8 cellular contexts compared by ENCODE assay signal in genomic region chr19:55632463-55632834, GRCh38. TPM values are rescaled to one million over a fixed set of nuclear protein-coding genes. Genes with fewer than 3 reads are reported as not detected.
DNase-seq lines count a peak whose midpoint lies in the region; ATAC-seq and TF ChIP-seq lines count a peak whose summit lies in the region.

No MANE protein-coding gene starts in this region.

- H3K4me3 Mint-ChIP-seq in activated T-helper 17 cell treated with anti-CD3 and anti-CD28 coated beads, Interleukin-2, amount 50 U/mL, for 72 hours: peak overlapping the region; percentile 36

- TF ChIP-seq CTCF in fibroblast of the aortic adventitia (IDR thresholded peaks at IDR 0.05; ENCODE audit: insufficient read depth, low read length) (peak; percentile 80), testis (IDR thresholded peaks at IDR 0.05) (peak; percentile 85 to 97 (median 95))

- H3K4me1 Mint-ChIP-seq in activated T-helper 17 cell treated with anti-CD3 and anti-CD28 coated beads, Interleukin-2, amount 50 U/mL, for 72 hours: peaks cover 38% of the 10 kb centered on the region

- peaks cover 19% of the 10 kb centered on the region for H3K4me1 ChIP-seq in testis

- peaks cover 23% of the 10 kb centered on the region for H3K36me3 Mint-ChIP-seq in activated T-helper 17 cell treated with anti-CD3 and anti-CD28 coated beads, Interleukin-2, amount 50 U/mL, for 72 hours (ENCODE audit: low read depth)

- no peaks in the 10 kb centered on the region for H3K9me3 ChIP-seq in testis

- no peaks in the 10 kb centered on the region for H3K27me3 ChIP-seq in testis

- no peak overlapping the region for H3K4me3 ChIP-seq in fibroblast of the aortic adventitia (ENCODE audit: low read depth, low read length)
- no peak overlapping the region for H3K4me3 ChIP-seq in testis

- peak; percentile 54 for ATAC-seq in activated T-helper 17 cell treated with anti-CD3 and anti-CD28 coated beads, Interleukin-2, amount 50 U/mL, for 72 hours (replicated peaks)
- ATAC-seq in HG03469 (IDR thresholded peaks at IDR 0.05; ENCODE audit: unreplicated experiment): no peak

- H3K27me3 Mint-ChIP-seq in activated T-helper 17 cell treated with anti-CD3 and anti-CD28 coated beads, Interleukin-2, amount 50 U/mL, for 72 hours: no peaks in the 10 kb centered on the region

- in situ Hi-C loops in G401 (cut with HindIII; ENCODE audit: low sequenced_read_pairs): no loop called here

- WGBS in testis, 2 donors: 20 to 33% methylated on average over 3 of the region's 3 CpGs

- TF ChIP-seq POLR2A in testis (IDR thresholded peaks at IDR 0.05): no peak

- DNase-seq in G401 (ENCODE audit: low spot score): peak; percentile 95
- peak; percentile 96 for DNase-seq in MV-4-11 (lab: John Stamatoyannopoulos, UW)
- peak; percentile 44 for DNase-seq in SIG-M5 (lab: John Stamatoyannopoulos, UW)
- DNase-seq in fibroblast of the aortic adventitia (ENCODE audit: low read depth): peak; percentile 98
- DNase-seq in non-pigmented ciliary epithelial cell (ENCODE audit: low read depth): peak; percentile 91
- peak; percentile 99 for DNase-seq in testis

- intact Hi-C loops in testis (cut with DNase I; ENCODE audit: low total_unique reads): no loop called here

- peak overlapping the region in 1 of 2 donors; percentile 41 for H3K27ac ChIP-seq in testis

- H3K27ac Mint-ChIP-seq in activated T-helper 17 cell treated with anti-CD3 and anti-CD28 coated beads, Interleukin-2, amount 50 U/mL, for 72 hours: peak overlapping the region; percentile 15

- no peaks in the 10 kb centered on the region for H3K36me3 ChIP-seq in testis (ENCODE audit: low read depth, missing control alignments)

- H3K9me3 Mint-ChIP-seq in activated T-helper 17 cell treated with anti-CD3 and anti-CD28 coated beads, Interleukin-2, amount 50 U/mL, for 72 hours: no peaks in the 10 kb centered on the region

RNA-seq across cellular contexts. Expression of gene ZNF784, which starts 8.1 kb away (rescaled TPM):
- 6.8 and 21.0 TPM in 2 replicates for total RNA-seq in G401 (2014; rRNA removed; shearing (Covaris generic))
- 1 to 10 TPM; 4.6 to 5.3 TPM for total RNA-seq in activated T-helper 17 cell treated with anti-CD3 and anti-CD28 coated beads, Interleukin-2, amount 50 U/mL, for 72 hours
- total RNA-seq in fibroblast of the aortic adventitia (ENCODE audit: low replicate concordance) (2.8 and 4.8 TPM in 2 replicates), testis (10 to 100 TPM; 10.3 to 13.0 TPM)
- polyA plus RNA-seq in testis (ENCODE audit: insufficient read depth, low read depth, low replicate concordance): 6.6 TPM

RNA-seq across cellular contexts. Expression of gene ZNF580, which starts 8.4 kb away (rescaled TPM):
- 5.1 and 17.4 TPM in 2 replicates for total RNA-seq in G401 (2014; rRNA removed; shearing (Covaris generic))
- 10 to 100 TPM; 21.9 to 22.2 TPM for total RNA-seq in activated T-helper 17 cell treated with anti-CD3 and anti-CD28 coated beads, Interleukin-2, amount 50 U/mL, for 72 hours
- total RNA-seq in fibroblast of the aortic adventitia (ENCODE audit: low replicate concordance): 6.3 and 10.0 TPM in 2 replicates
- 10 to 100 TPM; 37.6 to 38.0 TPM for total RNA-seq in testis
- 21.7 TPM for polyA plus RNA-seq in testis (ENCODE audit: insufficient read depth, low read depth, low replicate concordance)

RNA-seq across cellular contexts. Expression of gene ZNF581, which starts 11.0 kb away (rescaled TPM):
- 31.0 and 53.7 TPM in 2 replicates for total RNA-seq in G401 (2014; rRNA removed; shearing (Covaris generic))
- 10 to 100 TPM; 26.4 to 35.6 TPM for total RNA-seq in activated T-helper 17 cell treated with anti-CD3 and anti-CD28 coated beads, Interleukin-2, amount 50 U/mL, for 72 hours
- 13.9 and 41.5 TPM in 2 replicates for total RNA-seq in fibroblast of the aortic adventitia (ENCODE audit: low replicate concordance)
- total RNA-seq in testis: 10 to 100 TPM; 17.3 to 31.2 TPM
- 18.4 TPM for polyA plus RNA-seq in testis (ENCODE audit: insufficient read depth, low read depth, low replicate concordance)

RNA-seq across cellular contexts. Expression of gene CCDC106, which starts 15.6 kb away (rescaled TPM):
- 24.9 and 29.0 TPM in 2 replicates for total RNA-seq in G401 (2014; rRNA removed; shearing (Covaris generic))
- 1 to 10 TPM; 2.4 to 2.6 TPM for total RNA-seq in activated T-helper 17 cell treated with anti-CD3 and anti-CD28 coated beads, Interleukin-2, amount 50 U/mL, for 72 hours
- total RNA-seq in fibroblast of the aortic adventitia (ENCODE audit: low replicate concordance) (8.5 and 16.0 TPM in 2 replicates), testis (10 to 100 TPM; 57.0 to 84.9 TPM)
- polyA plus RNA-seq in testis (ENCODE audit: insufficient read depth, low read depth, low replicate concordance): 34.5 TPM

RNA-seq across cellular contexts. Expression of gene U2AF2, which starts 22.4 kb away (rescaled TPM):
- total RNA-seq in G401 (2014; rRNA removed; shearing (Covaris generic)): 239 and 262 TPM in 2 replicates
- 100 to 1,000 TPM; 254 to 333 TPM for total RNA-seq in activated T-helper 17 cell treated with anti-CD3 and anti-CD28 coated beads, Interleukin-2, amount 50 U/mL, for 72 hours
- total RNA-seq in fibroblast of the aortic adventitia (ENCODE audit: low replicate concordance) (69.5 and 71.4 TPM in 2 replicates), testis (100 to 1,000 TPM; 264 to 281 TPM)
- 163 TPM for polyA plus RNA-seq in testis (ENCODE audit: insufficient read depth, low read depth, low replicate concordance)

Comparison
In these comparisons a context has a peak if more than half of its experiments do, and no peak if none do; other contexts are left out.
1. DNase-seq: peak in every context shown above with its lines; median percentile 99 in testis; 98 in fibroblast of the aortic adventitia; 96 in MV-4-11; 95 in G401; 91 in non-pigmented ciliary epithelial cell; 44 in SIG-M5.